ENCODE assay signal across 9 cellular contexts in the genomic region with DNA sequence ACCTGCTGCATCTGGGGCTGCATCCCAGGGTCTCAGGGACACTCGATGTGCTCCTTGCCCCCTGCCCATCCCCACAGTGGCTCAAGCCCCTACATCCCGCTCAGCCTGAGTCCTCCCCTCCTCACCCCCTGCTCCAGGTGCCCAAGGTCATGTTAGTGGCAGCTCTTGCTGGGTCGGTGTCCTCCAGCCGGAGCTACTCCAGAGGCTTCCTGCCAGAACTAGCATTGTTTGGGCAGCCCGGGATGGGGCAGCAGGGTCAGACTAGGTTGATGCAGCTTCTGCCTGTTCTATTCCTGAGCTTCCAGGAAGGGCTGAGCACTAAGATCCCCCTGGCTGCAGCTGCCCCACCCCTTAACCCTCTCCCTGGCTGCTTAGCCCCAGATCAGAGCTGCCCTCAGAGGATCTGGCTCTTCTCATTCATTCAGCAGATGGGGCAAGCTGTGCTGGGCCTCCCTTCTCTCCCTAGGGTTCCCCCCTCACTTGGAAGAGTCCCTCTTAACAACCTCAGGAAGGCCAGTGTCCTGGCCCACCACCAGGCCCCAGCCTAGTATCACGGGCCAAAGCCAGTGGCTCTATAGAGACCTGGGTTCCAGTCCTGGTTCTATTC. TPM values are rescaled to one million over a fixed set of nuclear protein-coding genes. Genes with fewer than 3 reads are reported as not detected.
DNase-seq lines count a peak whose midpoint lies in the region; ATAC-seq and TF ChIP-seq lines count a peak whose summit lies in the region.
"Had no signal": no experiment of that assay in that cellular context is flagged by ENCODE, and none has a peak within 500 bp of the region (broad histone marks: within the 10 kb centered on the region; RNA-seq: fewer than 3 reads in every experiment).

No MANE protein-coding gene starts in this region.

- intact Hi-C loops in Right ventricle myocardium inferior (cut with DNase I) = no loop called here
- intact Hi-C loops in left cardiac atrium (cut with DNase I) = no loop called here
- intact Hi-C loops in activated T-helper 2 cell treated with anti-CD3 and anti-CD28 coated beads, Interferon-gamma antibody, Interleukin-2, Interleukin-4, amounts not matched to agents 10 μg/mL and 5 μg/mL and 100 μg/mL, durations not matched to agents 14 hours and 24 hours and 36 hours (cut with micrococcal nuclease) = no loop called here
- intact Hi-C loops in right lobe of liver (cut with DNase I) = no loop called here
- intact Hi-C loops in upper lobe of right lung (cut with DNase I) = no loop called here

- TF ChIP-seq CTCF in right lobe of liver (IDR thresholded peaks at IDR 0.05) = no peak
- TF ChIP-seq CTCF in upper lobe of right lung (IDR thresholded peaks at IDR 0.05) = no peak

- WGBS in right lobe of liver (ENCODE audit: insufficient coverage, low coverage, low lambda C conversion rate, missing lambda C conversion rate) = 0% methylated on average over 1 of the region's 6 CpGs

- peaks cover 55% of the 10 kb centered on the region for H3K4me1 Mint-ChIP-seq in activated T-helper 2 cell treated with anti-CD3 and anti-CD28 coated beads, Interferon-gamma antibody, Interleukin-2, Interleukin-4, amounts not matched to agents 10 μg/mL and 5 μg/mL and 100 μg/mL, durations not matched to agents 14 hours and 24 hours and 36 hours (ENCODE audit: low read depth)

- ATAC-seq in Right ventricle myocardium inferior (peak; percentile 30), left cardiac atrium (no peak), right lobe of liver (peak; percentile 55 to 68 (median 66)), upper lobe of right lung (no peak), GM18517 (IDR thresholded peaks at IDR 0.05; ENCODE audit: unreplicated experiment) (no peak), HG02678 (IDR thresholded peaks at IDR 0.05; ENCODE audit: unreplicated experiment) (no peak)

- H3K9me3 ChIP-seq in right lobe of liver (no peaks in the 10 kb centered on the region), upper lobe of right lung (no peaks in the 10 kb centered on the region)
- H3K9me3 ChIP-seq: BE2C had no signal

- no peaks in the 10 kb centered on the region for H3K27me3 ChIP-seq in right lobe of liver
- H3K27me3 ChIP-seq in upper lobe of right lung = no peaks in the 10 kb centered on the region
- H3K27me3 ChIP-seq: BE2C had no signal

- peak overlapping the region; percentile 76 to 94 (median 81) for H3K27ac ChIP-seq in right lobe of liver
- H3K27ac ChIP-seq in upper lobe of right lung = peak overlapping the region; percentile 74

- H3K27ac Mint-ChIP-seq in activated T-helper 2 cell treated with anti-CD3 and anti-CD28 coated beads, Interferon-gamma antibody, Interleukin-2, Interleukin-4, amounts not matched to agents 10 μg/mL and 5 μg/mL and 100 μg/mL, durations not matched to agents 14 hours and 24 hours and 36 hours = peak overlapping the region; percentile 30

- peaks cover 8% of the 10 kb centered on the region for H3K9me3 Mint-ChIP-seq in activated T-helper 2 cell treated with anti-CD3 and anti-CD28 coated beads, Interferon-gamma antibody, Interleukin-2, Interleukin-4, amounts not matched to agents 10 μg/mL and 5 μg/mL and 100 μg/mL, durations not matched to agents 14 hours and 24 hours and 36 hours

- H3K36me3 ChIP-seq in right lobe of liver (no peaks in the 10 kb centered on the region), upper lobe of right lung (no peaks in the 10 kb centered on the region)
- H3K36me3 ChIP-seq: BE2C had no signal

- no peaks in the 10 kb centered on the region for H3K27me3 Mint-ChIP-seq in activated T-helper 2 cell treated with anti-CD3 and anti-CD28 coated beads, Interferon-gamma antibody, Interleukin-2, Interleukin-4, amounts not matched to agents 10 μg/mL and 5 μg/mL and 100 μg/mL, durations not matched to agents 14 hours and 24 hours and 36 hours (ENCODE audit: low read depth)

- H3K4me1 ChIP-seq in right lobe of liver (peaks cover 0 to 74% (median 28%) of the 10 kb centered on the region in 4 donors), upper lobe of right lung (peaks cover 27% of the 10 kb centered on the region)
- H3K4me1 ChIP-seq: BE2C had no signal

- peaks cover 15% of the 10 kb centered on the region for H3K36me3 Mint-ChIP-seq in activated T-helper 2 cell treated with anti-CD3 and anti-CD28 coated beads, Interferon-gamma antibody, Interleukin-2, Interleukin-4, amounts not matched to agents 10 μg/mL and 5 μg/mL and 100 μg/mL, durations not matched to agents 14 hours and 24 hours and 36 hours (ENCODE audit: low read depth)

- DNase-seq in Right ventricle myocardium inferior (ENCODE audit: missing footprints) (peak; percentile 60), left cardiac atrium (no peak), right lobe of liver (peak; percentile 80 to 91 (median 91)), upper lobe of right lung (no peak), hippocampal formation (lab: John Stamatoyannopoulos, UW) (no peak)
- no peak for DNase-seq in activated T-helper 2 cell treated with anti-CD3 and anti-CD28 coated beads, Interferon-gamma antibody, Interleukin-2, Interleukin-4, amounts not matched to agents 10 μg/mL and 5 μg/mL and 100 μg/mL, durations not matched to agents 14 hours and 24 hours and 36 hours (ENCODE audit: low spot score)
- DNase-seq: BE2C had no signal

- no peak for TF ChIP-seq POLR2A in right lobe of liver (IDR thresholded peaks at IDR 0.05)

- H3K4me3 ChIP-seq in right lobe of liver = peak overlapping the region; percentile 56 to 64 (median 60)
- H3K4me3 ChIP-seq in upper lobe of right lung = peak overlapping the region; percentile 52

- H3K4me3 Mint-ChIP-seq in activated T-helper 2 cell treated with anti-CD3 and anti-CD28 coated beads, Interferon-gamma antibody, Interleukin-2, Interleukin-4, amounts not matched to agents 10 μg/mL and 5 μg/mL and 100 μg/mL, durations not matched to agents 14 hours and 24 hours and 36 hours (ENCODE audit: low read depth) = peak overlapping the region; percentile 88

RNA-seq across cellular contexts. Expression of a gene that starts 0.7 kb away (rescaled TPM):
- total RNA-seq in Right ventricle myocardium inferior = 3.9 TPM
- 1 to 10 TPM; 3.7 to 4.7 TPM for total RNA-seq in left cardiac atrium
- total RNA-seq in activated T-helper 2 cell treated with anti-CD3 and anti-CD28 coated beads, Interferon-gamma antibody, Interleukin-2, Interleukin-4, amounts not matched to agents 10 μg/mL and 5 μg/mL and 100 μg/mL, durations not matched to agents 14 hours and 24 hours and 36 hours = 36.2 and 40.5 TPM in 2 replicates
- total RNA-seq in right lobe of liver = 10 to 100 TPM; 29.2 to 43.1 (median 35.2) TPM
- 17.5 TPM for total RNA-seq in upper lobe of right lung

RNA-seq across cellular contexts. Expression of a gene that starts 7.0 kb away (rescaled TPM):
- 72.3 TPM for total RNA-seq in Right ventricle myocardium inferior
- 10 to 100 TPM; 76.4 to 77.7 TPM for total RNA-seq in left cardiac atrium
- 130 and 137 TPM in 2 replicates for total RNA-seq in activated T-helper 2 cell treated with anti-CD3 and anti-CD28 coated beads, Interferon-gamma antibody, Interleukin-2, Interleukin-4, amounts not matched to agents 10 μg/mL and 5 μg/mL and 100 μg/mL, durations not matched to agents 14 hours and 24 hours and 36 hours
- total RNA-seq in right lobe of liver = 100 to 1,000 TPM; 103 to 297 (median 160) TPM
- total RNA-seq in upper lobe of right lung = 117 TPM

RNA-seq across cellular contexts. Expression of a gene that starts 25.8 kb away (rescaled TPM):
- total RNA-seq in Right ventricle myocardium inferior = not detected
- not detected for total RNA-seq in left cardiac atrium
- total RNA-seq in activated T-helper 2 cell treated with anti-CD3 and anti-CD28 coated beads, Interferon-gamma antibody, Interleukin-2, Interleukin-4, amounts not matched to agents 10 μg/mL and 5 μg/mL and 100 μg/mL, durations not matched to agents 14 hours and 24 hours and 36 hours = not detected in 2 replicates
- total RNA-seq in right lobe of liver = 1 to 10 TPM in 3 of 6 experiments, under 1 TPM in 2, not detected in 1; 0.12 to 5.3 (median 1.6) TPM
- total RNA-seq in upper lobe of right lung = not detected

RNA-seq across cellular contexts. Expression of a gene that starts 42.0 kb away (rescaled TPM):
- total RNA-seq in Right ventricle myocardium inferior (not detected), left cardiac atrium (not detected), right lobe of liver (not detected), upper lobe of right lung (not detected)
- total RNA-seq in activated T-helper 2 cell treated with anti-CD3 and anti-CD28 coated beads, Interferon-gamma antibody, Interleukin-2, Interleukin-4, amounts not matched to agents 10 μg/mL and 5 μg/mL and 100 μg/mL, durations not matched to agents 14 hours and 24 hours and 36 hours = not detected in 2 replicates

RNA-seq across cellular contexts. Expression of a gene that starts 46.7 kb away (rescaled TPM):
- total RNA-seq in Right ventricle myocardium inferior = 2.0 TPM
- total RNA-seq in left cardiac atrium = 1 to 10 TPM; 2.8 to 3.4 TPM
- total RNA-seq in activated T-helper 2 cell treated with anti-CD3 and anti-CD28 coated beads, Interferon-gamma antibody, Interleukin-2, Interleukin-4, amounts not matched to agents 10 μg/mL and 5 μg/mL and 100 μg/mL, durations not matched to agents 14 hours and 24 hours and 36 hours = 12.8 and 13.9 TPM in 2 replicates
- total RNA-seq in right lobe of liver = 1 to 10 TPM; 2.2 to 6.2 (median 4.9) TPM
- 10.1 TPM for total RNA-seq in upper lobe of right lung

Comparison
In these comparisons a context has a peak if more than half of its experiments do, and no peak if none do; other contexts are left out.
1. ATAC-seq: peak in Right ventricle myocardium inferior (single experiment) and right lobe of liver (4 of 4); none in left cardiac atrium (0 of 2), upper lobe of right lung (single experiment), GM18517 (single experiment) and HG02678 (single experiment).
2. DNase-seq: peak in Right ventricle myocardium inferior (single experiment) and right lobe of liver (3 of 3); none in left cardiac atrium (single experiment), activated T-helper 2 cell treated with anti-CD3 and anti-CD28 coated beads, Interferon-gamma antibody, Interleukin-2, Interleukin-4, amounts not matched to agents 10 μg/mL and 5 μg/mL and 100 μg/mL, durations not matched to agents 14 hours and 24 hours and 36 hours (single experiment), upper lobe of right lung (single experiment) and hippocampal formation (0 of 2).